Comparison of ENCODE assay signal across 8 cellular contexts in genomic region chr14:93906341-93907329, GRCh38.
DNase-seq lines count a peak whose midpoint lies in the region; ATAC-seq and TF ChIP-seq lines count a peak whose summit lies in the region.

No MANE protein-coding gene starts in this region.

- no peak overlapping the region for H3K27ac ChIP-seq in HL-60 (replicated peaks)

- no peak for ATAC-seq in GM19455 (IDR thresholded peaks at IDR 0.05; ENCODE audit: unreplicated experiment)

- TF ChIP-seq CTCF in HL-60 (IDR thresholded peaks at IDR 0.05; ENCODE audit: insufficient read depth, low read length), result peak; percentile 81
- peak; percentile 56 for TF ChIP-seq CTCF in foreskin fibroblast (IDR thresholded peaks at IDR 0.05; ENCODE audit: low read depth, low read length)

- H3K36me3 ChIP-seq in NT2/D1 (ENCODE audit: insufficient read depth, insufficient read length, low read length), result no peaks in the 10 kb centered on the region

- peaks cover 11% of the 10 kb centered on the region for H3K4me1 ChIP-seq in NT2/D1 (ENCODE audit: insufficient read depth, insufficient read length)

- H3K9ac ChIP-seq in NT2/D1 (ENCODE audit: insufficient read length, low read depth), result no peak overlapping the region

- H3K9me3 ChIP-seq in NT2/D1 (ENCODE audit: insufficient read depth, low read length), result no peaks in the 10 kb centered on the region

- no peak overlapping the region for H3K4me3 ChIP-seq in HL-60 (replicated peaks; ENCODE audit: insufficient read depth, low read length)
- no peak overlapping the region for H3K4me3 ChIP-seq in NT2/D1 (ENCODE audit: insufficient read length, low read depth)
- no peak overlapping the region for H3K4me3 ChIP-seq in foreskin fibroblast (ENCODE audit: low read depth in 1 of 2, low read length in 2 of 2)

- DNase-seq in NK-92 treated with Interleukin-12 subunit alpha and Interleukin-12 subunit beta, amount 100 ng/mL, for 24 hours (lab: John Stamatoyannopoulos, UW), result peak; percentile 53
- DNase-seq in NK-92 (lab: John Stamatoyannopoulos, UW; ENCODE audit: unreplicated experiment) (no peak), HL-60 (ENCODE audit: low read depth in 1 of 2, low spot score in 1 of 2) (peak; percentile 15 to 58), NT2/D1 (ENCODE audit: low read depth, low spot score) (peak; percentile 51), foreskin fibroblast (peak in 1 of 2 donors; percentile 11), pons (ENCODE audit: low spot score) (peak; percentile 28)
- peak; percentile 47 for DNase-seq in activated T-cell treated with anti-CD3 and anti-CD28 coated beads, Interleukin-2, amount 50 U/mL, for 1 hour

- no peaks in the 10 kb centered on the region for H3K27me3 ChIP-seq in HL-60 (ENCODE audit: insufficient read depth, poor library complexity, severe bottlenecking)
- H3K27me3 ChIP-seq in NT2/D1 (ENCODE audit: insufficient read depth, insufficient read length), result no peaks in the 10 kb centered on the region
